In genomic region chr20:64080813-64081619, GRCh38 we compare ENCODE assay signal across 10 cellular contexts. TPM values are rescaled to one million over a fixed set of nuclear protein-coding genes. Genes with fewer than 3 reads are reported as not detected.
DNase-seq lines count a peak whose midpoint lies in the region; TF ChIP-seq lines count a peak whose summit lies in the region.
"Had no signal": no experiment of that assay in that cellular context is flagged by ENCODE, and none has a peak within 500 bp of the region (broad histone marks: within the 10 kb centered on the region; RNA-seq: fewer than 3 reads in every experiment).

No MANE protein-coding gene starts in this region.

- H2AFZ ChIP-seq in OCI-LY7 (ENCODE audit: low read length), result no peak overlapping the region

- peaks cover 7% of the 10 kb centered on the region; the same call in 1 of the 2 replicates for H3K36me3 ChIP-seq in OCI-LY7 (ENCODE audit: insufficient read depth, low read length)
- no peaks in the 10 kb centered on the region for H3K36me3 ChIP-seq in ectodermal cell (ENCODE audit: control insufficient read depth, insufficient read depth, low read length)

- H3K27me3 ChIP-seq in ectodermal cell (ENCODE audit: control insufficient read depth, insufficient read depth, low read length, poor library complexity, severe bottlenecking), result peaks cover 61% of the 10 kb centered on the region

- H3K9me3 ChIP-seq in OCI-LY7 (ENCODE audit: low read length) (no peaks in the 10 kb centered on the region), ectodermal cell (ENCODE audit: control insufficient read depth, low read length) (no peaks in the 10 kb centered on the region)

- 84 to 85% methylated on average over 17 of the region's 17 CpGs for WGBS in ectodermal cell, 2 experiments

- BruUV-seq in OCI-LY7 (replicated peaks; lab: Mats Ljungman, UMichigan), result no TSS peak

- H3K4me3 Mint-ChIP-seq in T-helper 1 cell treated with Interleukin-12 subunit alpha and Interleukin-12 subunit beta and Interleukin-4 antibody, amounts not matched to agents 30 μg/mL and 1 μg/mL, for 36 hours, result peak overlapping the region; percentile 74

- no peak overlapping the region for H3K27ac ChIP-seq in OCI-LY7 (ENCODE audit: low read depth, low read length, poor library complexity, severe bottlenecking)
- no peak overlapping the region for H3K27ac ChIP-seq in ectodermal cell (ENCODE audit: insufficient read depth, low read depth, low read length, poor library complexity, severe bottlenecking)
- peak overlapping the region in 10 of 21 experiments; percentile 52 to 94 (median 77) for H3K27ac ChIP-seq in skin epidermis

- no peaks in the 10 kb centered on the region for H3K9me2 ChIP-seq in OCI-LY7 (ENCODE audit: insufficient read depth, low read length)

- no peak for TF ChIP-seq CTCF in OCI-LY7 (conservative IDR thresholded peaks at IDR 0.05; ENCODE audit: low read length)

- peaks cover 25% of the 10 kb centered on the region for H3K27me3 Mint-ChIP-seq in T-helper 1 cell treated with Interleukin-12 subunit alpha and Interleukin-12 subunit beta and Interleukin-4 antibody, amounts not matched to agents 30 μg/mL and 1 μg/mL, for 36 hours (ENCODE audit: low read depth)

- H3K36me3 Mint-ChIP-seq in T-helper 1 cell treated with Interleukin-12 subunit alpha and Interleukin-12 subunit beta and Interleukin-4 antibody, amounts not matched to agents 30 μg/mL and 1 μg/mL, for 36 hours (ENCODE audit: low read depth), result peaks cover 5% of the 10 kb centered on the region

- POLR2A ChIA-PET in OCI-LY7 (lab: Charles Lee), result no interaction called here

- H3K4me1 ChIP-seq in OCI-LY7 (ENCODE audit: insufficient read depth, low read length, poor library complexity, severe bottlenecking) (peaks cover 44% of the 10 kb centered on the region), ectodermal cell (ENCODE audit: control insufficient read depth, insufficient read depth, low read length) (peaks cover 45% of the 10 kb centered on the region)

- H3K79me2 ChIP-seq in OCI-LY7 (ENCODE audit: insufficient read depth, low read depth, low read length), result peaks cover 13% of the 10 kb centered on the region; the same call in 1 of the 2 replicates

- CTCF ChIA-PET in OCI-LY7 (lab: Charles Lee; ENCODE audit: unreplicated experiment), result interaction anchor here (0.5 to 0.6 kb wide), 2 partner anchors 39 to 1474 kb away, joined by 4 read pairs; no protein-coding TSS in a partner anchor

- DNase-seq in T-helper 1 cell, result no peak
- no peak for DNase-seq in OCI-LY7 (ENCODE audit: low spot score)
- DNase-seq in amniotic stem cell (lab: John Stamatoyannopoulos, UW), result no peak
- no peak for DNase-seq in SIG-M5 (lab: John Stamatoyannopoulos, UW)
- DNase-seq in stimulated activated CD4-positive, alpha-beta T cell treated with anti-CD3 and anti-CD28 coated beads, Interleukin-1b, Interleukin-23, amount 100 ng/mL, for 48 hours, result no peak
- DNase-seq: NCI-H524 treated with DMSO at 0.1 percent for 48 hours, occipital lobe had no signal

- H3K4me1 Mint-ChIP-seq in T-helper 1 cell treated with Interleukin-12 subunit alpha and Interleukin-12 subunit beta and Interleukin-4 antibody, amounts not matched to agents 30 μg/mL and 1 μg/mL, for 36 hours (ENCODE audit: low read depth), result peaks cover 20% of the 10 kb centered on the region

- H3K4me2 ChIP-seq in OCI-LY7 (ENCODE audit: low read length), result peak overlapping the region; percentile 87

- intact Hi-C loops in OCI-LY7 (cut with micrococcal nuclease; ENCODE audit: unreplicated experiment), result no loop called here

- H3K4me3 ChIP-seq in OCI-LY7 (ENCODE audit: low read depth, low read length, poor library complexity, severe bottlenecking) (peak overlapping the region; percentile 76), ectodermal cell (ENCODE audit: insufficient read depth, low read depth, low read length) (peak overlapping the region; percentile 59), skin epidermis (peak overlapping the region in 6 of 7 experiments; percentile 0 to 83 (median 64))

- H3K9me3 Mint-ChIP-seq in T-helper 1 cell treated with Interleukin-12 subunit alpha and Interleukin-12 subunit beta and Interleukin-4 antibody, amounts not matched to agents 30 μg/mL and 1 μg/mL, for 36 hours, result no peaks in the 10 kb centered on the region

- peak overlapping the region; percentile 20 for H3K27ac Mint-ChIP-seq in T-helper 1 cell treated with Interleukin-12 subunit alpha and Interleukin-12 subunit beta and Interleukin-4 antibody, amounts not matched to agents 30 μg/mL and 1 μg/mL, for 36 hours

- no peaks in the 10 kb centered on the region for H4K20me1 ChIP-seq in OCI-LY7 (ENCODE audit: insufficient read depth, low read length)

RNA-seq across cellular contexts. Expression of gene OPRL1, which starts 1.1 kb away (rescaled TPM):
- 4.8 and 6.4 TPM in 2 replicates for total RNA-seq in OCI-LY7 (2014; rRNA removed; shearing (Covaris generic))
- total RNA-seq in OCI-LY7 (2022), result 6.1 and 7.6 TPM in 2 replicates
- 2.6 TPM for polyA plus RNA-seq in ectodermal cell (2013, experiment 1 of 4)
- 3.1 TPM for polyA plus RNA-seq in ectodermal cell (2013, experiment 2 of 4)
- polyA plus RNA-seq in ectodermal cell (2013, experiment 3 of 4), result 2.3 TPM
- polyA plus RNA-seq in ectodermal cell (2013, experiment 4 of 4), result 3.2 TPM

RNA-seq across cellular contexts. Expression of gene RGS19, which starts 1.7 kb away (rescaled TPM):
- 85.5 and 106 TPM in 2 replicates for total RNA-seq in OCI-LY7 (2014; rRNA removed; shearing (Covaris generic))
- 63.5 and 69.4 TPM in 2 replicates for total RNA-seq in OCI-LY7 (2022)
- polyA plus RNA-seq in ectodermal cell (2013, experiment 1 of 4), result 11.5 TPM
- polyA plus RNA-seq in ectodermal cell (2013, experiment 2 of 4), result 9.4 TPM
- 8.2 TPM for polyA plus RNA-seq in ectodermal cell (2013, experiment 3 of 4)
- polyA plus RNA-seq in ectodermal cell (2013, experiment 4 of 4), result 9.6 TPM

RNA-seq across cellular contexts. Expression of gene LKAAEAR1, which starts 3.2 kb away (rescaled TPM):
- not detected in 2 replicates for total RNA-seq in OCI-LY7 (2014; rRNA removed; shearing (Covaris generic))
- total RNA-seq in OCI-LY7 (2022), result not detected in 2 replicates
- not detected for polyA plus RNA-seq in ectodermal cell (2013, experiment 1 of 4)
- not detected for polyA plus RNA-seq in ectodermal cell (2013, experiment 2 of 4)
- not detected for polyA plus RNA-seq in ectodermal cell (2013, experiment 3 of 4)
- not detected for polyA plus RNA-seq in ectodermal cell (2013, experiment 4 of 4)

RNA-seq across cellular contexts. Expression of gene TCEA2, which starts 18.0 kb away (rescaled TPM):
- total RNA-seq in OCI-LY7 (2014; rRNA removed; shearing (Covaris generic)), result 36.4 and 37.5 TPM in 2 replicates
- 71.2 and 72.3 TPM in 2 replicates for total RNA-seq in OCI-LY7 (2022)
- 83.8 TPM for polyA plus RNA-seq in ectodermal cell (2013, experiment 1 of 4)
- polyA plus RNA-seq in ectodermal cell (2013, experiment 2 of 4), result 79.4 TPM
- 76.7 TPM for polyA plus RNA-seq in ectodermal cell (2013, experiment 3 of 4)
- 95.2 TPM for polyA plus RNA-seq in ectodermal cell (2013, experiment 4 of 4)

RNA-seq across cellular contexts. Expression of gene NPBWR2, which starts 26.3 kb away (rescaled TPM):
- not detected in 2 replicates for total RNA-seq in OCI-LY7 (2014; rRNA removed; shearing (Covaris generic))
- total RNA-seq in OCI-LY7 (2022), result not detected in 2 replicates
- polyA plus RNA-seq in ectodermal cell (2013, experiment 1 of 4), result not detected
- not detected for polyA plus RNA-seq in ectodermal cell (2013, experiment 2 of 4)
- polyA plus RNA-seq in ectodermal cell (2013, experiment 3 of 4), result not detected
- not detected for polyA plus RNA-seq in ectodermal cell (2013, experiment 4 of 4)
- total RNA-seq: occipital lobe had no signal
